ENCODE assay signal across 15 cellular contexts in the genomic region with DNA sequence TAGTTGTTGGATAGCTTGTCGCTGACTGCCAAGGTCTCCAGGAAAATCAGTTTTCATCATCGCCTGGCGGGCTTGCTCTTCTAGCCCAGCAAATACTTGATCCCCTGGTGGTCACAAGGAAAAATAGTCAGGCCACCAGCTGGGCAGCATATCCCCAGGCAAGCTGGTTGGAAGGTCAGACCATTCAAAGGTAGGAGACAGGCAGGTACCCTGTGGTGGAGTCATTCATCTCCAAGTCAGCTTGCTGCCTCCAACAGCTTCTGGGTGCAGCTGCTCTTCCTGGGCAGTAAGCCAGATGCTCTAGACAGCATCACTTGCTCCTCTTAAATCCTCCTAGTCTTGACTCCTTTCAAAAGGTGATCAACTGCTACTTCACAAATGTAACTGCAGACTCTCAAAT. TPM values are rescaled to one million over a fixed set of nuclear protein-coding genes. Genes with fewer than 3 reads are reported as not detected.
DNase-seq lines count a peak whose midpoint lies in the region; ATAC-seq and TF ChIP-seq lines count a peak whose summit lies in the region.
"Had no signal": no experiment of that assay in that cellular context is flagged by ENCODE, and none has a peak within 500 bp of the region (broad histone marks: within the 10 kb centered on the region; RNA-seq: fewer than 3 reads in every experiment).

No MANE protein-coding gene starts in this region.

- H3K27ac ChIP-seq in HEK293 (ENCODE audit: extremely low read depth, low read depth, low read length) (no peak overlapping the region), PC-3 (ENCODE audit: low read length) (no peak overlapping the region)
- H3K27ac ChIP-seq: VCaP had no signal

- no peak overlapping the region for H2AFZ ChIP-seq in PC-3 (ENCODE audit: low read length)

- in situ Hi-C loops in GM13977 (cut with MboI; ENCODE audit: low pct_unique_long_range_greater_than_20kb, low sequenced_read_pairs, unreplicated experiment), result no loop called here

- no peak for TF ChIP-seq CTCF in HEK293 (tag by site-specific recombination; IDR thresholded peaks at IDR 0.05)
- 0 out of 2 replicates have a peak, but pooled peaks have one; percentile 9 for TF ChIP-seq CTCF in PC-3 (conservative IDR thresholded peaks at IDR 0.05; ENCODE audit: low read depth, low read length)
- TF ChIP-seq CTCF in fibroblast of the aortic adventitia (IDR thresholded peaks at IDR 0.05; ENCODE audit: insufficient read depth, low read length), result peak; percentile 22
- no peak for TF ChIP-seq CTCF in GM13977 (IDR thresholded peaks at IDR 0.05; ENCODE audit: extremely low read depth, insufficient read depth, missing control alignments)

- CTCF ChIA-PET in HEK293 (lab: Yijun Ruan, JAX) (interaction anchor here (0.7 kb wide), 1 partner anchor 10 kb away, joined by 3 read pairs; no protein-coding TSS in a partner anchor), PC-3 (lab: Charles Lee) (no interaction called here)

- no peaks in the 10 kb centered on the region for H3K79me2 ChIP-seq in PC-3 (ENCODE audit: low read length)

- no peak overlapping the region for H3K4me2 ChIP-seq in PC-3 (ENCODE audit: low read length)

- no peaks in the 10 kb centered on the region for H4K20me1 ChIP-seq in PC-3 (ENCODE audit: low read length)

- H3K27me3 ChIP-seq in PC-3 (ENCODE audit: low read length), result no peaks in the 10 kb centered on the region
- H3K27me3 ChIP-seq: cardiac muscle cell had no signal

- intact Hi-C loops in PC-3 (cut with micrococcal nuclease), result no loop called here

- H3K36me3 ChIP-seq in HEK293 (ENCODE audit: control insufficient read depth in 2 of 2, insufficient read depth in 1 of 2, low read length in 2 of 2) (peaks cover 28 to 63% of the 10 kb centered on the region in 2 experiments), PC-3 (ENCODE audit: low read depth, low read length) (no peaks in the 10 kb centered on the region)

- H3K9me3 ChIP-seq in HEK293 (ENCODE audit: control insufficient read depth, insufficient read depth, low read depth, low read length), result no peaks in the 10 kb centered on the region
- no peaks in the 10 kb centered on the region for H3K9me3 ChIP-seq in PC-3 (ENCODE audit: low read length)
- H3K9me3 ChIP-seq: HAP-1 had no signal

- H3K4me3 ChIP-seq in HEK293 (ENCODE audit: low read depth, low read length), result no peak overlapping the region
- no peak overlapping the region for H3K4me3 ChIP-seq in PC-3 (ENCODE audit: low read length)
- H3K4me3 ChIP-seq in fibroblast of the aortic adventitia (ENCODE audit: low read depth, low read length), result no peak overlapping the region
- H3K4me3 ChIP-seq: cardiac muscle cell, HAP-1 had no signal

- DNase-seq in DMS79 (lab: John Stamatoyannopoulos, UW) (peak; percentile 17), PC-3 (no peak), fibroblast of the aortic adventitia (ENCODE audit: low read depth) (no peak), hepatic stellate cell (ENCODE audit: low spot score) (no peak), GM13977 (ENCODE audit: low spot score) (no peak)
- DNase-seq: activated CD8-positive, alpha-beta T cell treated with anti-CD3 and anti-CD28 coated beads, Interleukin-2, amount 10 ng/mL, durations not matched to agents 7 days and 5 days; activated naive CD8-positive, alpha-beta T cell treated with anti-CD3 and anti-CD28 coated beads, Interleukin-2, amount 10 ng/mL, durations not matched to agents 7 days and 5 days; effector CD4-positive, alpha-beta T cell; NCI-H187; NCI-H774 had no signal

- H3F3A ChIP-seq in PC-3 (ENCODE audit: low read length, unreplicated experiment), result no peaks in the 10 kb centered on the region

- no peaks in the 10 kb centered on the region for H3K9me2 ChIP-seq in PC-3 (replicated peaks; ENCODE audit: low read length)

- no TSS peak for BruUV-seq in PC-3 (replicated peaks; lab: Mats Ljungman, UMichigan)

- POLR2A ChIA-PET in HEK293 (lab: Yijun Ruan, JAX) (no interaction called here), PC-3 (lab: Charles Lee; ENCODE audit: unreplicated experiment) (no interaction called here)

- H3K9ac ChIP-seq in PC-3 (ENCODE audit: low read length), result no peak overlapping the region

- no peaks in the 10 kb centered on the region for H3K4me1 ChIP-seq in HEK293 (ENCODE audit: control insufficient read depth, insufficient read depth, low read length)
- H3K4me1 ChIP-seq in PC-3 (ENCODE audit: insufficient read depth, low read length), result no peaks in the 10 kb centered on the region
- H3K4me1 ChIP-seq: HAP-1 had no signal

- ATAC-seq in PC-3 (no peak), GM18873 (IDR thresholded peaks at IDR 0.05; ENCODE audit: low FRiP score, unreplicated experiment) (no peak)
- ATAC-seq: activated CD8-positive, alpha-beta T cell treated with anti-CD3 and anti-CD28 coated beads, Interleukin-2, amount 10 ng/mL, durations not matched to agents 7 days and 5 days had no signal

TF ChIP-seq in HEK293, 187 proteins besides CTCF, POLR2A, EP300 and RAD21:
- no peak for TF ChIP-seq ZNF776 (tag by site-specific recombination; IDR thresholded peaks at IDR 0.05; ENCODE audit: borderline replicate concordance)
- peak; percentile 82 for TF ChIP-seq ZIC2 (tag by site-specific recombination; IDR thresholded peaks at IDR 0.05)
- TF ChIP-seq GLIS2 (tag by site-specific recombination; IDR thresholded peaks at IDR 0.05), result no peak
- TF ChIP-seq ZBTB17 (tag by site-specific recombination; IDR thresholded peaks at IDR 0.05), result peak; percentile 29; the same call in 1 of the 2 replicates

RNA-seq across cellular contexts. Expression of a gene that starts 16.0 kb away (rescaled TPM):
- 4.7 and 5.4 TPM in 2 replicates for total RNA-seq in PC-3 (2014; rRNA removed)
- total RNA-seq in fibroblast of the aortic adventitia (ENCODE audit: low replicate concordance), result 3.1 and 7.3 TPM in 2 replicates

RNA-seq across cellular contexts. Expression of a gene that starts 22.2 kb away (rescaled TPM):
- total RNA-seq in PC-3 (2014; rRNA removed), result 8.5 and 9.2 TPM in 2 replicates
- total RNA-seq in fibroblast of the aortic adventitia (ENCODE audit: low replicate concordance), result 8.3 and 16.0 TPM in 2 replicates

RNA-seq across cellular contexts. Expression of a gene that starts 27.4 kb away (rescaled TPM):
- 75.2 and 86.4 TPM in 2 replicates for total RNA-seq in PC-3 (2014; rRNA removed)
- 172 and 273 TPM in 2 replicates for total RNA-seq in fibroblast of the aortic adventitia (ENCODE audit: low replicate concordance)

RNA-seq across cellular contexts. Expression of a gene that starts 59.3 kb away (rescaled TPM):
- total RNA-seq in PC-3 (2014; rRNA removed) (51.1 and 51.2 TPM in 2 replicates), fibroblast of the aortic adventitia (ENCODE audit: low replicate concordance) (80.5 and 146 TPM in 2 replicates)

Comparison
In these comparisons a context has a peak if more than half of its experiments do, and no peak if none do; other contexts are left out.
1. CTCF ChIP-seq: peak in PC-3 (single experiment) and fibroblast of the aortic adventitia (single experiment); none in HEK293 (single experiment) and GM13977 (single experiment).